In the genomic region with DNA sequence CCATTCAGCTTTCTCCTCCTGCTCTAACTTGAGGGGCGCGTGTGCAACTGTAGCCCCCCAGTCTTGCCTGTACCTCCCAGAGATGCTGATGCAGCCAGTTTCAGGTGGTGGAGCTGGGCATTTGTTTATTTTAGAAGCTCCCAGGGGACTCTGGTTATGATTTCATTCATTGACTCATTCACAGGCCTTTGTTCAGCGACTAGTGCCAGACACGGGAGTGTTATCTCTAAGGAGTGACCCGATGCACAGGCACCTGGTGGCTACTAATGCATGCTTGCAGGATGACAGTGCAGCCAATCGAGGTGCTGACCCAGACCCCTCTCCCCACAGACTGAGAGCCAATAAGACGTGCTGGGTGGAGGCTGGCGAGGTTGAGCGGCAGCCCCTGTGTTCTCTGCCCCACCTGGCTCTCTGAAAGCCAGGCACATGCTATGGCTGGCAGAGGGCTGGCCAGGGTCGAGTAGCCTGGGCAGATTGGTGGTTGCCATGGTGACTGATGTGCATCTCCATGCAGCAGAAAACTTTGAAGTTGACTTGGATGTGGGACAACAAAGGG, we compare ENCODE assay signal across 1 cellular context.
TF ChIP-seq lines count a peak whose summit lies in the region.

No MANE protein-coding gene starts in this region.

TF ChIP-seq in WTC11, 78 proteins besides CTCF, POLR2A, EP300 and RAD21 (continued from another document):
- TF ChIP-seq, protein P1, sequence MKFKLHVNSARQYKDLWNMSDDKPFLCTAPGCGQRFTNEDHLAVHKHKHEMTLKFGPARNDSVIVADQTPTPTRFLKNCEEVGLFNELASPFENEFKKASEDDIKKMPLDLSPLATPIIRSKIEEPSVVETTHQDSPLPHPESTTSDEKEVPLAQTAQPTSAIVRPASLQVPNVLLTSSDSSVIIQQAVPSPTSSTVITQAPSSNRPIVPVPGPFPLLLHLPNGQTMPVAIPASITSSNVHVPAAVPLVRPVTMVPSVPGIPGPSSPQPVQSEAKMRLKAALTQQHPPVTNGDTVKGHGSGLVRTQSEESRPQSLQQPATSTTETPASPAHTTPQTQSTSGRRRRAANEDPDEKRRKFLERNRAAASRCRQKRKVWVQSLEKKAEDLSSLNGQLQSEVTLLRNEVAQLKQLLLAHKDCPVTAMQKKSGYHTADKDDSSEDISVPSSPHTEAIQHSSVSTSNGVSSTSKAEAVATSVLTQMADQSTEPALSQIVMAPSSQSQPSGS (CRISPR knock-in tag; IDR thresholded peaks at IDR 0.05; ENCODE audit: borderline replicate concordance, low read depth) = no peak
- TF ChIP-seq ETV6 (CRISPR knock-in tag; IDR thresholded peaks at IDR 0.05) (no peak), NFE2L1 (CRISPR knock-in tag; IDR thresholded peaks at IDR 0.05) (no peak), ZNF121 (CRISPR knock-in tag; IDR thresholded peaks at IDR 0.05) (no peak), ZNF232 (CRISPR knock-in tag; IDR thresholded peaks at IDR 0.05) (no peak)
- TF ChIP-seq, protein P2, sequence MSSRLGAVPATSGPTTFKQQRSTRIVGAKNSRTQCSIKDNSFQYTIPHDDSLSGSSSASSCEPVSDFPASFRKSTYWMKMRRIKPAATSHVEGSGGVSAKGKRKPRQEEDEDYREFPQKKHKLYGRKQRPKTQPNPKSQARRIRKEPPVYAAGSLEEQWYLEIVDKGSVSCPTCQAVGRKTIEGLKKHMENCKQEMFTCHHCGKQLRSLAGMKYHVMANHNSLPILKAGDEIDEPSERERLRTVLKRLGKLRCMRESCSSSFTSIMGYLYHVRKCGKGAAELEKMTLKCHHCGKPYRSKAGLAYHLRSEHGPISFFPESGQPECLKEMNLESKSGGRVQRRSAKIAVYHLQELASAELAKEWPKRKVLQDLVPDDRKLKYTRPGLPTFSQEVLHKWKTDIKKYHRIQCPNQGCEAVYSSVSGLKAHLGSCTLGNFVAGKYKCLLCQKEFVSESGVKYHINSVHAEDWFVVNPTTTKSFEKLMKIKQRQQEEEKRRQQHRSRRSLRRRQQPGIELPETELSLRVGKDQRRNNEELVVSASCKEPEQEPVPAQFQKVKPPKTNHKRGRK (CRISPR knock-in tag; IDR thresholded peaks at IDR 0.05; ENCODE audit: borderline replicate concordance) = no peak
